8 cellular contexts compared by ENCODE assay signal in the genomic region with DNA sequence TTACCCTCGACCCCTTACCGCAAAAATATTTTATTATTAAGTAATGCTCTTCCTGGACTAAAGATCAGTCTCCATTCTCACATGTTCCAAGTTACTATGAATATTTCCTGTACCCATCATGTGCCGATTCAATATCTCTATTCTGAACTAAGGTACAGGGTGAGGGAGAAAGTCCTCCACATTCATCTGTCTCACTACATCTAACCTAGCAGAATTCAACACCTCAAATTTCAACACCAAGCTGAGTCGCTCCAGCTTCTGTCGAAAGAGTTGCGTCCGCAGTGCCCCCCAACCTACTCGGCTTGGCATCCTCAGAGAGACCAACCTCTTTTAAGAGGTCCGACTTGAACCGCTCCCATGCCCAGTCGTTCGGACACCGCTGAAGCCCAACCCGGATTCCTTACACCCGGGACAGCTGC. TPM values are rescaled to one million over a fixed set of nuclear protein-coding genes. Genes with fewer than 3 reads are reported as not detected.
DNase-seq lines count a peak whose midpoint lies in the region; ATAC-seq, FAIRE-seq and TF ChIP-seq lines count a peak whose summit lies in the region.

No MANE protein-coding gene starts in this region.

- peaks cover 28% of the 10 kb centered on the region for H3K4me1 Mint-ChIP-seq in MCF 10A (ENCODE audit: insufficient read depth, unreplicated experiment)

- peak; percentile 53 for DNase-seq in AG08396 (ENCODE audit: low spot score)
- DNase-seq in Kasumi-1 (lab: John Stamatoyannopoulos, UW), result peak; percentile 10 to 40
- peak; percentile 41 for DNase-seq in MCF 10A (ENCODE audit: unreplicated experiment)
- DNase-seq in kidney glomerular epithelial cell (lab: John Stamatoyannopoulos, UW), result peak; percentile 42
- no peak for DNase-seq in RCC 7860 (ENCODE audit: low spot score)

- CTCF ChIA-PET in MCF 10A (lab: Yijun Ruan, JAX), result interaction anchor here (1.3 kb wide), 1 partner anchor 77 kb away, joined by 3 read pairs; no protein-coding TSS in a partner anchor

- ATAC-seq in GM19395 (IDR thresholded peaks at IDR 0.05; ENCODE audit: unreplicated experiment) (peak; percentile 14), GM18861 (IDR thresholded peaks at IDR 0.05; ENCODE audit: unreplicated experiment) (no peak)

- TF ChIP-seq CTCF in MCF 10A (IDR thresholded peaks at IDR 0.05; ENCODE audit: unreplicated experiment), result no peak

- H3K27ac Mint-ChIP-seq in MCF 10A (ENCODE audit: low read depth, unreplicated experiment), result peak overlapping the region; percentile 96

- H3K9me3 Mint-ChIP-seq in MCF 10A (ENCODE audit: unreplicated experiment), result no peaks in the 10 kb centered on the region

- H3K4me3 Mint-ChIP-seq in MCF 10A (ENCODE audit: unreplicated experiment), result peak overlapping the region; percentile 79

- peak overlapping the region; percentile 96 for H3K27ac ChIP-seq in subcutaneous abdominal adipose tissue (ENCODE audit: low read depth, low read length)

- no peak for FAIRE-seq in RCC 7860 (lab: Jason Lieb, UNC)

- H3K27me3 ChIP-seq in subcutaneous abdominal adipose tissue (ENCODE audit: control insufficient read depth in 5 of 5, insufficient read depth in 4 of 5, low read length in 5 of 5), result no peaks in the 10 kb centered on the region

- H3K4me1 ChIP-seq in subcutaneous abdominal adipose tissue (ENCODE audit: control insufficient read depth in 5 of 5, insufficient read depth in 5 of 5, low read length in 5 of 5), result peaks cover 0 to 39% (median 33%) of the 10 kb centered on the region in 5 donors

- no peaks in the 10 kb centered on the region for H3K36me3 Mint-ChIP-seq in MCF 10A (ENCODE audit: insufficient read depth, unreplicated experiment)

- H3K4me3 ChIP-seq in subcutaneous abdominal adipose tissue (ENCODE audit: low read depth in 1 of 5, low read length in 5 of 5), result peak overlapping the region; percentile 89 to 97 (median 93)

- H3K9me3 ChIP-seq in subcutaneous abdominal adipose tissue (ENCODE audit: control insufficient read depth in 5 of 5, low read length in 5 of 5), result peaks cover 0 to 5% (median 0%) of the 10 kb centered on the region in 5 donors

- H3K27me3 Mint-ChIP-seq in MCF 10A (ENCODE audit: insufficient read depth, unreplicated experiment), result no peaks in the 10 kb centered on the region

- BruUV-seq in MCF 10A (replicated peaks; lab: Mats Ljungman, UMichigan), result TSS peak; percentile 36

- H3K36me3 ChIP-seq in subcutaneous abdominal adipose tissue (ENCODE audit: control insufficient read depth in 5 of 5, insufficient read depth in 5 of 5, low read length in 5 of 5), result peaks cover 0 to 3% (median 0%) of the 10 kb centered on the region in 5 donors

- intact Hi-C loops in MCF 10A (cut with micrococcal nuclease), result loop anchor here (2.0 to 5.0 kb wide), 3 partner anchors 57 to 174 kb away; a partner anchor contains a TSS

- POLR2A ChIA-PET in MCF 10A (lab: Yijun Ruan, JAX), result interaction anchor here (0.6 to 5.4 kb wide), 20 partner anchors 11 to 1982 kb away, joined by 3 to 52 read pairs (median 4); a partner anchor contains a TSS

- H3K9ac ChIP-seq in subcutaneous abdominal adipose tissue (ENCODE audit: low read length in 5 of 5), result peak overlapping the region; percentile 71 to 99 (median 92)

RNA-seq across cellular contexts. Expression of a gene that starts 1.0 kb away (rescaled TPM):
- 19.6 and 21.7 TPM in 2 replicates for total RNA-seq in MCF 10A (2022)

RNA-seq across cellular contexts. Expression of a gene that starts 1.3 kb away (rescaled TPM):
- total RNA-seq in MCF 10A (2022), result 30.2 and 34.9 TPM in 2 replicates
